ENCODE assay signal across 26 cellular contexts in the genomic region with DNA sequence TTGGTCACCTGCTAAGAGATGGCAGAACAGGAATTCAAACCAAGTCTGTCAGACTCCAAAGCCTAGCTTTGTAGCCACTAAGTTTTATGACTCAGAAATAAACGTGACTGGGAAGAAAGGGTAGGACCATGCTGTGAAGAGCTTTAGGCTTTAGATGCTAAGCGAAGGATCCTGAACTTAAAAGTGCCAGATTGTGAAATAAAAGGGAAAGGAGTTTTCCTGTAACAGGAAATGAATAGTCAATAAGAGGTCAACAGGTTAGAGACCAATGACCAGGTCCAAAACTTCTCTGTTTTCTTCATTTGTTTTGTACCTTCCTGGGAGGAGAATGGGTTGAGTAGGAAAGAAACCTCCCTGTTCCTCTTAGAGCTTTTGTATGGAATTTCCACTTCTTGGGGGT.
A peak's percentile ranks its signal among the peaks of the same experiment; 100 is the strongest.
DNase-seq lines count a peak whose midpoint lies in the region; ATAC-seq, FAIRE-seq and TF ChIP-seq lines count a peak whose summit lies in the region.
"Had no signal": no experiment of that assay in that cellular context is flagged by ENCODE, and none has a peak within 500 bp of the region (broad histone marks: within the 10 kb centered on the region; RNA-seq: fewer than 3 reads in every experiment).

No MANE protein-coding gene starts in this region.

- no peak overlapping the region for H2AK5ac ChIP-seq in H9 (ENCODE audit: insufficient read length, low read length)

- H3K4me3 ChIP-seq in SK-N-SH (ENCODE audit: low read depth in 2 of 2, low read length in 1 of 2) (no peak overlapping the region), fibroblast of mammary gland (ENCODE audit: control insufficient read depth, low read depth, low read length) (no peak overlapping the region)
- H3K4me3 ChIP-seq: BLaER1, prostate gland, stomach, tibial nerve had no signal

- no peak overlapping the region for H3K4me3 Mint-ChIP-seq in H9
- H3K4me3 Mint-ChIP-seq: activated B cell treated with CpG ODN at 0.5 μM for 24 hours; activated naive CD4-positive, alpha-beta T cell treated with anti-CD3 and anti-CD28 coated beads, Interleukin-2, amount 50 U/mL, for 24 hours; activated T-helper 17 cell treated with anti-CD3 and anti-CD28 coated beads, Interleukin-2, amount 50 U/mL, for 72 hours had no signal

- H3K18ac ChIP-seq in H9 (ENCODE audit: insufficient read length, low read depth, low read length) = no peak overlapping the region

- TF ChIP-seq CTCF in SK-N-SH (IDR thresholded peaks at IDR 0.05) (no peak), fibroblast of mammary gland (conservative IDR thresholded peaks at IDR 0.05; ENCODE audit: control insufficient read depth, insufficient read depth, low read depth, low read length) (no peak), H9 (conservative IDR thresholded peaks at IDR 0.05) (no peak)

- 48% methylated on average over 2 of the region's 2 CpGs for WGBS in SK-N-SH (ENCODE audit: low lambda C conversion rate)
- WGBS in H9 (ENCODE audit: extremely low coverage, insufficient read length, low lambda C conversion rate) = no CpG with 5 or more reads among the region's 2 CpGs

- peak; percentile 65 for FAIRE-seq in RCC 7860 (lab: Jason Lieb, UNC)
- FAIRE-seq: A204.1, endometrium, GM12892 had no signal

- H2AFZ ChIP-seq in SK-N-SH (ENCODE audit: low read depth) (no peak overlapping the region), H9 (ENCODE audit: low read length) (no peak overlapping the region)

- H3K9me3 Mint-ChIP-seq in H9 = peaks cover 54 to 62% of the 10 kb centered on the region in 2 experiments
- H3K9me3 Mint-ChIP-seq: activated naive CD4-positive, alpha-beta T cell treated with anti-CD3 and anti-CD28 coated beads, Interleukin-2, amount 50 U/mL, for 24 hours had no signal

- no peak overlapping the region for H4K8ac ChIP-seq in H9 (replicated peaks; ENCODE audit: insufficient read length, low read depth, low read length)

- H3K4ac ChIP-seq in H9 (ENCODE audit: low read depth, low read length) = no peak overlapping the region

- DNase-seq in SK-N-SH (no peak), RCC 7860 (ENCODE audit: low spot score) (peak; percentile 33), fibroblast of mammary gland (ENCODE audit: low read depth) (peak; percentile 33), 8988T (no peak), H9 (no peak), D341Med (ENCODE audit: low spot score) (no peak), T-helper 9 cell (no peak)
- DNase-seq: activated B cell treated with CpG ODN at 0.5 μM for 24 hours; activated CD4-positive, alpha-beta T cell treated with anti-CD3 and anti-CD28 coated beads, Interleukin-2, amount 50 U/mL, for 4 hours; caudate nucleus; DMS79 treated with DMSO at 0.1 percent for 48 hours; mesenchymal stem cell; NCI-H187; stimulated activated CD8-positive, alpha-beta memory T cell treated with anti-CD3 and anti-CD28 coated beads, Interleukin-4, amount 100 ng/mL, for 48 hours; stomach had no signal

- no peak overlapping the region for H3K4me2 ChIP-seq in SK-N-SH
- H3K4me2 ChIP-seq in H9 (ENCODE audit: insufficient read depth, insufficient read length, low read length) = no peak overlapping the region
- H3K4me2 ChIP-seq: BLaER1, KMS-11 had no signal

- peaks cover 8% of the 10 kb centered on the region for H3K27me3 Mint-ChIP-seq in H9 (ENCODE audit: low read depth)
- H3K27me3 Mint-ChIP-seq: activated naive CD4-positive, alpha-beta T cell treated with anti-CD3 and anti-CD28 coated beads, Interleukin-2, amount 50 U/mL, for 24 hours; activated T-helper 17 cell treated with anti-CD3 and anti-CD28 coated beads, Interleukin-2, amount 50 U/mL, for 72 hours had no signal

- H2BK5ac ChIP-seq in H9 (ENCODE audit: insufficient read length, low read length) = no peak overlapping the region

- TF ChIP-seq EP300 in SK-N-SH (IDR thresholded peaks at IDR 0.05; ENCODE audit: borderline replicate concordance in 1 of 2, low read depth in 1 of 2, low read length in 1 of 2) = no peak

- H2BK15ac ChIP-seq in H9 (ENCODE audit: low read depth, low read length) = no peak overlapping the region

- no peak overlapping the region for H4K91ac ChIP-seq in H9 (ENCODE audit: insufficient read length, low read depth, low read length)

- no peak overlapping the region for H2BK120ac ChIP-seq in H9 (ENCODE audit: low read depth, low read length, poor library complexity, severe bottlenecking)

- H3K9me3 ChIP-seq in SK-N-SH = peaks cover 13% of the 10 kb centered on the region; the same call in 1 of the 2 replicates
- H3K9me3 ChIP-seq in H9 (ENCODE audit: control insufficient read depth, low read depth, low read length) = peaks cover 6% of the 10 kb centered on the region
- H3K9me3 ChIP-seq: neutrophil, prostate gland had no signal

- no peak overlapping the region for H3K56ac ChIP-seq in H9 (ENCODE audit: insufficient read length, low read depth, low read length)

- no peak overlapping the region for H3K14ac ChIP-seq in H9 (ENCODE audit: insufficient read depth, low read length)

- H3K4me1 ChIP-seq in SK-N-SH (ENCODE audit: control insufficient read depth in 1 of 2, insufficient read depth in 2 of 2, low read depth in 1 of 2, low read length in 1 of 2) (no peaks in the 10 kb centered on the region; a peak in 1 of 4 replicates), H9 (ENCODE audit: insufficient read depth, low read length) (no peaks in the 10 kb centered on the region)
- H3K4me1 ChIP-seq: BLaER1, prostate gland, stomach, tibial nerve had no signal

- H3K9me2 ChIP-seq in SK-N-SH = no peaks in the 10 kb centered on the region

- H3K79me2 ChIP-seq in SK-N-SH (ENCODE audit: insufficient read depth) (no peaks in the 10 kb centered on the region), H9 (ENCODE audit: insufficient read depth, low read length) (no peaks in the 10 kb centered on the region)

- no peaks in the 10 kb centered on the region for H3K23me2 ChIP-seq in H9 (ENCODE audit: insufficient read length, low read depth, low read length, poor library complexity, severe bottlenecking)

- CTCF ChIA-PET in SK-N-SH (lab: Yijun Ruan, JAX) = no interaction called here

- H4K20me1 ChIP-seq in SK-N-SH (ENCODE audit: insufficient read depth) (no peaks in the 10 kb centered on the region), H9 (ENCODE audit: control insufficient read depth, insufficient read depth, insufficient read length) (no peaks in the 10 kb centered on the region)
- H4K20me1 ChIP-seq: BLaER1 had no signal

- peaks cover 21% of the 10 kb centered on the region for H3F3A ChIP-seq in SK-N-SH (replicated peaks; ENCODE audit: insufficient read depth)

- no peaks in the 10 kb centered on the region for H3K36me3 ChIP-seq in SK-N-SH (replicated peaks in 1 of 2; ENCODE audit: control insufficient read depth in 1 of 2, insufficient read depth in 2 of 2, low read length in 1 of 2)
- H3K36me3 ChIP-seq: BLaER1, neutrophil, prostate gland, stomach, tibial nerve had no signal

- no peak for TF ChIP-seq RAD21 in SK-N-SH (IDR thresholded peaks at IDR 0.05; ENCODE audit: low read length)

- H3K23ac ChIP-seq in H9 (ENCODE audit: insufficient read length, low read depth, low read length) = no peak overlapping the region

- POLR2A ChIA-PET in SK-N-SH (lab: Yijun Ruan, JAX) = no interaction called here

- H3T11ph ChIP-seq in H9 (ENCODE audit: low read length) = no peak overlapping the region

- H3K36me3 Mint-ChIP-seq in H9 (ENCODE audit: insufficient read depth in 1 of 3, low read depth in 3 of 3) = no peaks in the 10 kb centered on the region; a peak in 2 of 7 replicates
- H3K36me3 Mint-ChIP-seq: activated naive CD4-positive, alpha-beta T cell treated with anti-CD3 and anti-CD28 coated beads, Interleukin-2, amount 50 U/mL, for 24 hours had no signal

- H3K27ac Mint-ChIP-seq in H9 = no peak overlapping the region
- H3K27ac Mint-ChIP-seq: activated B cell treated with CpG ODN at 0.5 μM for 24 hours; activated naive CD4-positive, alpha-beta T cell treated with anti-CD3 and anti-CD28 coated beads, Interleukin-2, amount 50 U/mL, for 24 hours; activated T-helper 17 cell treated with anti-CD3 and anti-CD28 coated beads, Interleukin-2, amount 50 U/mL, for 72 hours had no signal

- no peaks in the 10 kb centered on the region for H3K79me1 ChIP-seq in H9 (ENCODE audit: insufficient read depth, low read depth, low read length, poor library complexity, severe bottlenecking)

- no peak for ATAC-seq in SK-N-SH treated with all-trans-retinoic acid at 6 μM for 48 hours
- ATAC-seq: activated T-helper 17 cell treated with anti-CD3 and anti-CD28 coated beads, Interleukin-2, amount 50 U/mL, for 72 hours had no signal

- H4K5ac ChIP-seq in H9 (ENCODE audit: insufficient read length, low read depth, low read length) = no peak overlapping the region

- peaks cover 8 to 10% of the 10 kb centered on the region in 2 experiments for H3K4me1 Mint-ChIP-seq in H9
- H3K4me1 Mint-ChIP-seq: activated B cell treated with CpG ODN at 0.5 μM for 24 hours; activated naive CD4-positive, alpha-beta T cell treated with anti-CD3 and anti-CD28 coated beads, Interleukin-2, amount 50 U/mL, for 24 hours; activated T-helper 17 cell treated with anti-CD3 and anti-CD28 coated beads, Interleukin-2, amount 50 U/mL, for 72 hours had no signal

- no peak overlapping the region for H2BK12ac ChIP-seq in H9 (ENCODE audit: insufficient read length, low read depth, low read length)

- no peak overlapping the region for H2BK20ac ChIP-seq in H9 (ENCODE audit: low read depth, low read length, poor library complexity, severe bottlenecking)

- H3K27ac ChIP-seq in SK-N-SH (ENCODE audit: low read depth in 2 of 2, low read length in 1 of 2) (peak overlapping the region; percentile 50 to 89; a peak in 3 of 4 replicates), H9 (ENCODE audit: insufficient read length, low read depth, low read length) (no peak overlapping the region)
- H3K27ac ChIP-seq: BLaER1, KMS-11, neutrophil, prostate gland, stomach, tibial nerve had no signal

- no peak overlapping the region for H3K9ac ChIP-seq in SK-N-SH
- H3K9ac ChIP-seq in H9 (ENCODE audit: extremely low read depth, insufficient read length, low read length) = no peak overlapping the region
- H3K9ac ChIP-seq: BLaER1, KMS-11 had no signal

- H3K27me3 ChIP-seq in SK-N-SH (ENCODE audit: insufficient read depth) (no peaks in the 10 kb centered on the region), H9 (ENCODE audit: insufficient read depth, low read length) (no peaks in the 10 kb centered on the region)
- H3K27me3 ChIP-seq: BLaER1, neutrophil, stomach, tibial nerve had no signal

TF ChIP-seq in SK-N-SH, 30 proteins besides CTCF, POLR2A, EP300 and RAD21 (continues in another document):
- no peak for TF ChIP-seq NRF1 (IDR thresholded peaks at IDR 0.05; ENCODE audit: low read depth, low read length)

TF ChIP-seq in SK-N-SH treated with all-trans-retinoic acid at 6 μM for 48 hours, 23 proteins besides CTCF, POLR2A, EP300 and RAD21:
- TF ChIP-seq ZNF70 (CRISPR knock-in tag; IDR thresholded peaks at IDR 0.05) (no peak), OSR1 (CRISPR knock-in tag; IDR thresholded peaks at IDR 0.05) (no peak), ZNF8 (CRISPR knock-in tag; IDR thresholded peaks at IDR 0.05) (no peak), ISL1 (CRISPR knock-in tag; IDR thresholded peaks at IDR 0.05) (no peak), ZFP3 (CRISPR knock-in tag; IDR thresholded peaks at IDR 0.05) (no peak), ZFP30 (CRISPR knock-in tag; IDR thresholded peaks at IDR 0.05) (no peak), ZNF565 (CRISPR knock-in tag; conservative IDR thresholded peaks at IDR 0.05; ENCODE audit: low read depth) (no peak)

Comparison
In these comparisons a context has a peak if more than half of its experiments do, and no peak if none do; other contexts are left out.
1. DNase-seq: peak in RCC 7860 (single experiment) and fibroblast of mammary gland (single experiment); none in SK-N-SH (single experiment), 8988T (single experiment), H9 (single experiment), D341Med (single experiment) and T-helper 9 cell (single experiment).